In the genomic region with DNA sequence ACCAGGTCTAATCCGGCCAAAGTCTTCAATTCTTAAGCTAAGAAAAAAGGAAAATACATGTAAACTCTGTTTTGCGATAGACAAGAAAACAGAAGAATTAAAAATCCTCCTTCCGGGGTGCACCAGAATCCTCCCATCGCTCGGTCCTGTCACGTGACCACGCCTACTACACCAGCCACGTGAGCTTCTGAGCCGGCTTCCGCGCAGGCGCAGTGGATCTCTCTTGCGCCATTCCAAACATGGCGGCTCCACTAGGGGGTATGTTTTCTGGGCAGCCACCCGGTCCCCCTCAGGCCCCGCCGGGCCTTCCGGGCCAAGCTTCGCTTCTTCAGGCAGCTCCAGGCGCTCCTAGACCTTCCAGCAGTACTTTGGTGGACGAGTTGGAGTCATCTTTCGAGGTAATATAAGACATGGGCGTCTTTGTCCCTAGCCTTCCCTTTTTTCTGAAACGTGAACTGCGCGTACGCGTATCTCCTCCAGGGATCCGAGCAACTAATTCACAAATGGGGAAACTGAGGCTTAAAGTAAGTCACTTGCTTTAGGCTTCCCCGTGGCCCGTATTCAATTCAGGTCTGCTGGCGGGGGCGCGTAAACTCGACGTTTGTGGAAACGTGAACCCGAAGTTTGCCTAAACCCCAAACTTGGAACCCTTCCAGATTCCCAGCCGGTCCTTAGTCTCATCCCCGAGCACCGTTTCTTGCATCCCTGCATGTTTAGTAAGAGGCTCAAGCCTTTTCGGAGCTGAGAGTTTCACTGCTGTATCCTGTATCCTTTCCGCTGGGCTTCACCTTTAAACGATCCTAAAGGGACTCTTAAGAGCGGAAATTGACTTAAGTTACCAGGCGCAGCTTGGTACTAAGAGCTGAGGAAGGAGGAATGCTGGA, we compare ENCODE assay signal across 8 cellular contexts. TPM values are rescaled to one million over a fixed set of nuclear protein-coding genes. Genes with fewer than 3 reads are reported as not detected.
DNase-seq lines count a peak whose midpoint lies in the region; ATAC-seq and TF ChIP-seq lines count a peak whose summit lies in the region.

A gene with protein sequence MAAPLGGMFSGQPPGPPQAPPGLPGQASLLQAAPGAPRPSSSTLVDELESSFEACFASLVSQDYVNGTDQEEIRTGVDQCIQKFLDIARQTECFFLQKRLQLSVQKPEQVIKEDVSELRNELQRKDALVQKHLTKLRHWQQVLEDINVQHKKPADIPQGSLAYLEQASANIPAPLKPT (plus strand): TSS at position 226 of the 884 bp plus-strand sequence. CDS start 14 bp downstream, at position 240.

- no peak for TF ChIP-seq CTCF in RWPE1 (conservative IDR thresholded peaks at IDR 0.05; ENCODE audit: low read depth)
- TF ChIP-seq CTCF in natural killer cell (IDR thresholded peaks at IDR 0.05), result peak; percentile 25

- peak; percentile 93 for ATAC-seq in activated T-helper 17 cell treated with anti-CD3 and anti-CD28 coated beads, Interleukin-2, amount 50 U/mL, for 72 hours (replicated peaks)
- peak; percentile 89 to 96 (median 94) for ATAC-seq in natural killer cell

- peak within 1 kb of the TSS; percentile 95 for H3K27ac Mint-ChIP-seq in activated T-helper 17 cell treated with anti-CD3 and anti-CD28 coated beads, Interleukin-2, amount 50 U/mL, for 72 hours
- peak within 1 kb of the TSS; percentile 97 to 98 for H3K27ac Mint-ChIP-seq in natural killer cell

- H3F3A ChIP-seq in GM23248 (ENCODE audit: insufficient read depth), result peaks cover 16% of the 10 kb centered on the region

- no peaks in the 10 kb centered on the region for H3K9me3 Mint-ChIP-seq in activated T-helper 17 cell treated with anti-CD3 and anti-CD28 coated beads, Interleukin-2, amount 50 U/mL, for 72 hours
- no peaks in the 10 kb centered on the region for H3K9me3 Mint-ChIP-seq in natural killer cell

- peak within 1 kb of the TSS; percentile 87 for H3K4me3 Mint-ChIP-seq in activated T-helper 17 cell treated with anti-CD3 and anti-CD28 coated beads, Interleukin-2, amount 50 U/mL, for 72 hours
- H3K4me3 Mint-ChIP-seq in natural killer cell, result peak within 1 kb of the TSS; percentile 98

- 1% methylated on average over 46 of the region's 46 CpGs for WGBS in GM23248 (ENCODE audit: low coverage in 1 of 2, low lambda C conversion rate in 2 of 2, missing lambda C conversion rate in 2 of 2), 2 experiments

- DNase-seq in Daoy (ENCODE audit: low read depth) (peak; percentile 96), GM23248 (peak; percentile 99), Kasumi-1 (lab: John Stamatoyannopoulos, UW) (peak; percentile 93 to 96), RWPE1 (ENCODE audit: low spot score) (peak; percentile 95), fibroblast of peridontal ligament (ENCODE audit: extremely low read depth) (peak; percentile 96), natural killer cell (peak; percentile 93)
- peak; percentile 94 for DNase-seq in stimulated activated naive CD4-positive, alpha-beta T cell treated with Interleukin-2 at 50 U/mL for 16 hours (lab: John Stamatoyannopoulos, UW)

- peaks cover 51% of the 10 kb centered on the region for H3K79me2 ChIP-seq in GM23248 (ENCODE audit: insufficient read depth)

- H3K36me3 Mint-ChIP-seq in activated T-helper 17 cell treated with anti-CD3 and anti-CD28 coated beads, Interleukin-2, amount 50 U/mL, for 72 hours (ENCODE audit: low read depth), result peaks cover 49% of the 10 kb centered on the region
- H3K36me3 Mint-ChIP-seq in natural killer cell, result peaks cover 9% of the 10 kb centered on the region

- no peaks in the 10 kb centered on the region for H3K27me3 ChIP-seq in GM23248 (replicated peaks; ENCODE audit: insufficient read depth)

- H3K27ac ChIP-seq in GM23248 (peak within 1 kb of the TSS; percentile 86), RWPE1 (peak within 1 kb of the TSS; percentile 72)

- H3K4me3 ChIP-seq in GM23248, result peak within 1 kb of the TSS; percentile 96

- POLR2A ChIA-PET in RWPE1 (lab: Yijun Ruan, JAX; ENCODE audit: low non-redundant PET), result no interaction called here

- 0 out of 2 replicates have a peak, but pooled peaks cover 8% of the 10 kb centered on the region for H4K20me1 ChIP-seq in GM23248 (ENCODE audit: insufficient read depth)

- peak within 1 kb of the TSS; percentile 95 for H3K9ac ChIP-seq in GM23248

- peaks cover 5% of the 10 kb centered on the region; the same call in 1 of the 2 replicates for H3K36me3 ChIP-seq in GM23248 (ENCODE audit: low read depth)

- peak within 1 kb of the TSS; percentile 98 for H2AFZ ChIP-seq in GM23248

- in situ Hi-C loops in GM23248 (cut with MboI), result no loop called here

- no peaks in the 10 kb centered on the region for H3K9me3 ChIP-seq in GM23248 (ENCODE audit: low read depth)

- H3K27me3 Mint-ChIP-seq in activated T-helper 17 cell treated with anti-CD3 and anti-CD28 coated beads, Interleukin-2, amount 50 U/mL, for 72 hours, result no peaks in the 10 kb centered on the region
- no peaks in the 10 kb centered on the region for H3K27me3 Mint-ChIP-seq in natural killer cell (ENCODE audit: low read depth in 2 of 2)

- peaks cover 21% of the 10 kb centered on the region for H3K4me1 Mint-ChIP-seq in activated T-helper 17 cell treated with anti-CD3 and anti-CD28 coated beads, Interleukin-2, amount 50 U/mL, for 72 hours
- H3K4me1 Mint-ChIP-seq in natural killer cell, result peaks cover 34 to 37% of the 10 kb centered on the region in 2 donors

- no peaks in the 10 kb centered on the region for H3K9me2 ChIP-seq in GM23248 (ENCODE audit: insufficient read depth)

- H3K4me1 ChIP-seq in GM23248 (ENCODE audit: insufficient read depth), result peaks cover 15% of the 10 kb centered on the region

- CTCF ChIA-PET in RWPE1 (lab: Yijun Ruan, JAX), result interaction anchor here (0.8 kb wide), 1 partner anchor 22 kb away, joined by 3 read pairs; no protein-coding TSS in a partner anchor

- peak within 1 kb of the TSS; percentile 87 for H3K4me2 ChIP-seq in GM23248 (ENCODE audit: unreplicated experiment)

- intact Hi-C loops in natural killer cell (cut with micrococcal nuclease), result loop anchor here (1.0 kb wide), 2 partner anchors 37 to 196 kb away; a partner anchor contains a TSS

RNA-seq across cellular contexts. Expression of the gene that starts here (rescaled TPM):
- total RNA-seq in Daoy (2014; rRNA removed; shearing (Covaris generic)), result 4.4 and 5.0 TPM in 2 replicates
- 3.9 and 4.8 TPM in 2 replicates for total RNA-seq in GM23248 (2014; rRNA removed; shearing (Covaris generic))
- 34.1 and 40.0 TPM in 2 replicates for polyA plus RNA-seq in GM23248 (2016; fragmentation: Nextera tagmentation; extraction: Ambion mirVana)
- total RNA-seq in activated T-helper 17 cell treated with anti-CD3 and anti-CD28 coated beads, Interleukin-2, amount 50 U/mL, for 72 hours, result 10 to 100 TPM; 50.0 to 50.9 TPM
- total RNA-seq in natural killer cell, result 10 to 100 TPM; 44.8 to 63.3 (median 51.1) TPM

Comparison
In these comparisons a context has a peak if more than half of its experiments do, and no peak if none do; other contexts are left out.
1. Peak in every context shown above with its lines: DNase-seq, ATAC-seq, H3K4me3 ChIP-seq and H3K27ac ChIP-seq.